29 cellular contexts compared by ENCODE assay signal in genomic region chr2:175025946-175026345, GRCh38.
"Had no signal": no experiment of that assay in that cellular context is flagged by ENCODE, and none has a peak within 500 bp of the region (broad histone marks: within the 10 kb centered on the region; RNA-seq: fewer than 3 reads in every experiment).

No MANE protein-coding gene starts in this region.

- H3K4me3 ChIP-seq: ascending aorta, heart left ventricle, pancreas, prostate gland, uterus had no signal

- DNase-seq: activated CD4-positive, alpha-beta memory T cell treated with anti-CD3 and anti-CD28 coated beads, Interleukin-2, amount 10 ng/mL, durations not matched to agents 7 days and 5 days; activated CD4-positive, alpha-beta T cell treated with anti-CD3 and anti-CD28 coated beads for 1 hour; activated CD4-positive, alpha-beta T cell treated with anti-CD3 and anti-CD28 coated beads, Interleukin-2, amount 10 ng/mL, durations not matched to agents 7 days and 5 days; activated CD8-positive, alpha-beta memory T cell treated with anti-CD3 and anti-CD28 coated beads, Interleukin-2, amount 50 U/mL, for 48 hours; activated gamma-delta T cell; activated naive CD4-positive, alpha-beta T cell treated with anti-CD3 and anti-CD28 coated beads, Interleukin-2, amount 10 ng/mL, durations not matched to agents 7 days and 5 days; activated naive CD8-positive, alpha-beta T cell treated with anti-CD3 and anti-CD28 coated beads, Interleukin-2, amount 10 ng/mL, durations not matched to agents 7 days and 5 days; activated T-cell treated with anti-CD3 and anti-CD28 coated beads, Interleukin-2, amount 50 U/mL, for 24 hours; caudate nucleus; cortex of kidney; foreskin keratinocyte; heart left ventricle; hypothalamus; immature natural killer cell; kidney; left colon; mammary epithelial cell; midbrain; naive thymus-derived CD8-positive, alpha-beta T cell; nucleus accumbens; pancreas; retina; small intestine; stimulated activated CD4-positive, alpha-beta T cell treated with anti-CD3 and anti-CD28 coated beads, Interleukin-4, amount 100 ng/mL, for 24 hours; substantia nigra; T-helper 9 cell; uterus had no signal

- H3K27me3 ChIP-seq: ascending aorta, foreskin keratinocyte, heart left ventricle, pancreas, uterus had no signal

- H3K9me3 ChIP-seq: ascending aorta, heart left ventricle, pancreas, prostate gland, uterus had no signal

- H3K27ac ChIP-seq: foreskin keratinocyte, heart left ventricle, pancreas, prostate gland, uterus had no signal

- H3K36me3 ChIP-seq: ascending aorta, heart left ventricle, pancreas, prostate gland, uterus had no signal
